ENCODE assay signal across 1 cellular context in the genomic region with DNA sequence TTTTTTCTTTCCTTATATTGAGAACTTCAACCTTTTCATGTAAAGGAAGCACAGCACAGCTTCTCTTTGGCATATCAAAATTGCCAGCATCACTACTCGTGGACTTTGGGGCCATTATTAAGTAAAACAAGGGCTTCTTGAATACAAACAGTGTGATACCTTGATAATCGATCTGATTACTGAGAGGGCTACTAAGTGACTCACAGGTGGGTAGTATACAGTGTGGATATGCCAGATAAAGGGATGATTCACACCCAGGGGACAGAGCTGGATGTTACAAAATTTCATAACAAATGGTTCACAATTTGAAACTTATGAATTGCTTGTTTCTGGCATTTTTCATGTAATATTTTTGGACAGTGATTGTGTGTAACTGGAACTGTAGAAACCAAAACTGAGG.
TF ChIP-seq lines count a peak whose summit lies in the region.

No MANE protein-coding gene starts in this region.

TF ChIP-seq in IMR-90, 13 proteins besides CTCF, POLR2A, EP300 and RAD21:
- no peak for TF ChIP-seq BHLHE40 (IDR thresholded peaks at IDR 0.05; ENCODE audit: low read depth, low read length)
- TF ChIP-seq USF2 (IDR thresholded peaks at IDR 0.05; ENCODE audit: low read depth, low read length) = no peak
- no peak for TF ChIP-seq MAFK (IDR thresholded peaks at IDR 0.05; ENCODE audit: low read depth, low read length)
- TF ChIP-seq MXI1 (IDR thresholded peaks at IDR 0.05; ENCODE audit: borderline replicate concordance, low read depth, low read length) = no peak
- TF ChIP-seq, protein P1, sequence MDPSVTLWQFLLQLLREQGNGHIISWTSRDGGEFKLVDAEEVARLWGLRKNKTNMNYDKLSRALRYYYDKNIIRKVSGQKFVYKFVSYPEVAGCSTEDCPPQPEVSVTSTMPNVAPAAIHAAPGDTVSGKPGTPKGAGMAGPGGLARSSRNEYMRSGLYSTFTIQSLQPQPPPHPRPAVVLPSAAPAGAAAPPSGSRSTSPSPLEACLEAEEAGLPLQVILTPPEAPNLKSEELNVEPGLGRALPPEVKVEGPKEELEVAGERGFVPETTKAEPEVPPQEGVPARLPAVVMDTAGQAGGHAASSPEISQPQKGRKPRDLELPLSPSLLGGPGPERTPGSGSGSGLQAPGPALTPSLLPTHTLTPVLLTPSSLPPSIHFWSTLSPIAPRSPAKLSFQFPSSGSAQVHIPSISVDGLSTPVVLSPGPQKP (IDR thresholded peaks at IDR 0.05; ENCODE audit: borderline replicate concordance, low read depth, low read length) = no peak
- TF ChIP-seq FOS (IDR thresholded peaks at IDR 0.05; ENCODE audit: low read depth, low read length) = peak; percentile 51; the same call in 1 of the 2 replicates
- 0 out of 2 replicates have a peak, but pooled peaks have one; percentile 15 for TF ChIP-seq CEBPB (IDR thresholded peaks at IDR 0.05; ENCODE audit: low read depth, low read length)
- TF ChIP-seq SMC3 (IDR thresholded peaks at IDR 0.05; ENCODE audit: low read depth, low read length) = no peak
- TF ChIP-seq RCOR1 (IDR thresholded peaks at IDR 0.05; ENCODE audit: insufficient replicate concordance, low read length) = no peak
- TF ChIP-seq NFE2L2 (IDR thresholded peaks at IDR 0.05; ENCODE audit: low read depth, low read length) = no peak
- TF ChIP-seq RFX5 (IDR thresholded peaks at IDR 0.05; ENCODE audit: low read depth, low read length) = no peak
- no peak for TF ChIP-seq MAZ (IDR thresholded peaks at IDR 0.05; ENCODE audit: borderline replicate concordance, low read depth, low read length)
- TF ChIP-seq CHD1 (IDR thresholded peaks at IDR 0.05; ENCODE audit: low read depth, low read length) = no peak
